Comparison of ENCODE assay signal across 8 cellular contexts in the genomic region with DNA sequence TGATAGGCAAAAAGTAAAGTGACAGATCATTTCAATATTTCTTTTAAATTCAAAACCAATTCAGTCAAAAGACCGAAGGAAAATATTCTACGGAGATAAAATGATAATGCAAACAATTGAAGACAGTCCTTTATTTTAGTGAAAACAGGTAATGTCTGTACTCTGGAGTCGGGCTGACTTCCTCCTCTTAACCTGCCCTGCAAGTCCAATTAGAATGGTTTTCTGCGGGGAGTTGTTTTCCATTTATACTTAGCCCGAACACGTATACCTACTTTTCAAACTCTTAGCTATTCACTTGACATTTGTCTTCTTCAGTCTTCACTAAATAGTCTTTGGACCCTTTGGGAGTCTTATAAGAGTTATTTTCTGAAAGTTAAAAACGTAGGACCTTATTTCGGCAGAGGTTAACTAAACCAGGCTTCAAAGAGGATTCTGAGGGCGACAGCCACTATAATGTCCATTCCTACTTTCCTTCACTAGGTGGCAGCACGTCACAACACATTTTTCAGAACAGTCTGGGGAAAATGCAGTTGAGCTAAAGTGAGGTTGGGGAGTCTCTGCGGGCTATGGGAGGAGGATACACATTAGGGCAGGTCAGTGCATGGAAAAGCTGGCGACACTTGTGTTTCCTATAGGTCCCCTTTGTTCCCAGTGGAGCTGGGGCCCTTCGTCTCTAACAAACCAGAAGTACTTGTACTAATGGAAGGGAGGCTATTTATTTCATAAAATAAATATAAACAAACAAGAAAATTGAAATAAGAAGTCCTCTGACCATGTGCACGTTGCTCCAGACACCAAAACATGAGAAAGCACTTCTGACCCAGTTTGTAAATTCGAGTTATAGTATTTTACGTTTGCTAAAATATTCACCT.
DNase-seq lines count a peak whose midpoint lies in the region; ATAC-seq and TF ChIP-seq lines count a peak whose summit lies in the region.

No MANE protein-coding gene starts in this region.

- no peaks in the 10 kb centered on the region for H3K36me3 Mint-ChIP-seq in GM23338 (ENCODE audit: low read depth)

- ATAC-seq in GM23338 (peak; percentile 99), left colon (peak; percentile 49), HG03135 (IDR thresholded peaks at IDR 0.05; ENCODE audit: unreplicated experiment) (no peak)

- TF ChIP-seq CTCF in GM23338 (conservative IDR thresholded peaks at IDR 0.05; ENCODE audit: low read depth in 2 of 2): peak; percentile 86 to 91

- H3F3A ChIP-seq in GM23338 (replicated peaks; ENCODE audit: low read depth): no peaks in the 10 kb centered on the region

- no peak overlapping the region for H3K27ac ChIP-seq in GM23338 (ENCODE audit: low read depth)

- H3K27me3 ChIP-seq in GM23338 (ENCODE audit: insufficient read depth): no peaks in the 10 kb centered on the region

- H3K9me3 Mint-ChIP-seq in GM23338: no peaks in the 10 kb centered on the region

- no peaks in the 10 kb centered on the region for H4K20me1 ChIP-seq in GM23338 (replicated peaks; ENCODE audit: insufficient read depth)

- no peaks in the 10 kb centered on the region for H3K36me3 ChIP-seq in GM23338 (ENCODE audit: insufficient read depth)

- intact Hi-C loops in left colon (cut with DNase I, micrococcal nuclease): loop anchor here in 1 of 2 donors (5.0 kb wide), 1 partner anchor 477 kb away; no protein-coding TSS in a partner anchor

- no peaks in the 10 kb centered on the region; the same call in 1 of the 2 replicates for H3K9me2 ChIP-seq in GM23338 (ENCODE audit: insufficient read depth)

- no peak overlapping the region for H3K27ac Mint-ChIP-seq in GM23338

- no peak overlapping the region for H2AFZ ChIP-seq in GM23338

- no peaks in the 10 kb centered on the region for H3K4me1 ChIP-seq in GM23338 (ENCODE audit: insufficient read depth)

- H3K4me3 Mint-ChIP-seq in GM23338: no peak overlapping the region

- H3K27me3 Mint-ChIP-seq in GM23338 (ENCODE audit: insufficient read depth, low read depth, poor library complexity): no peaks in the 10 kb centered on the region

- no peak overlapping the region for H3K4me3 ChIP-seq in GM23338

- H3K4me1 Mint-ChIP-seq in GM23338: peaks cover 4% of the 10 kb centered on the region; the same call in 1 of the 3 replicates

- peak; percentile 33 for DNase-seq in DMS79 (lab: John Stamatoyannopoulos, UW)
- peak; percentile 89 for DNase-seq in GM23338 (ENCODE audit: low spot score)
- peak; percentile 55 for DNase-seq in NCI-H128 (lab: John Stamatoyannopoulos, UW; ENCODE audit: unreplicated experiment)
- DNase-seq in SKM-1 treated with dmso at 0.1 percent for 144 hours (lab: John Stamatoyannopoulos, UW; ENCODE audit: unreplicated experiment): peak; percentile 83
- peak; percentile 7 for DNase-seq in central memory CD4-positive, alpha-beta T cell
- DNase-seq in left colon: peak in 1 of 2 donors; percentile 40
- peak; percentile 18 for DNase-seq in stimulated activated CD4-positive, alpha-beta T cell treated with anti-CD3 and anti-CD28 coated beads, Interleukin-4, amount 100 ng/mL, for 24 hours

- H3K79me2 ChIP-seq in GM23338 (replicated peaks; ENCODE audit: insufficient read depth): no peaks in the 10 kb centered on the region

- H3K4me2 ChIP-seq in GM23338: no peak overlapping the region

TF ChIP-seq in GM23338, 12 proteins besides CTCF, POLR2A, EP300 and RAD21:
- TF ChIP-seq JUNB (IDR thresholded peaks at IDR 0.05; ENCODE audit: unreplicated experiment): no peak
- TF ChIP-seq CREB1 (CRISPR knock-in tag; IDR thresholded peaks at IDR 0.05; ENCODE audit: low read depth): no peak
- no peak for TF ChIP-seq EZH2phosphoT487 (IDR thresholded peaks at IDR 0.05; ENCODE audit: unreplicated experiment)
- TF ChIP-seq, protein P1, sequence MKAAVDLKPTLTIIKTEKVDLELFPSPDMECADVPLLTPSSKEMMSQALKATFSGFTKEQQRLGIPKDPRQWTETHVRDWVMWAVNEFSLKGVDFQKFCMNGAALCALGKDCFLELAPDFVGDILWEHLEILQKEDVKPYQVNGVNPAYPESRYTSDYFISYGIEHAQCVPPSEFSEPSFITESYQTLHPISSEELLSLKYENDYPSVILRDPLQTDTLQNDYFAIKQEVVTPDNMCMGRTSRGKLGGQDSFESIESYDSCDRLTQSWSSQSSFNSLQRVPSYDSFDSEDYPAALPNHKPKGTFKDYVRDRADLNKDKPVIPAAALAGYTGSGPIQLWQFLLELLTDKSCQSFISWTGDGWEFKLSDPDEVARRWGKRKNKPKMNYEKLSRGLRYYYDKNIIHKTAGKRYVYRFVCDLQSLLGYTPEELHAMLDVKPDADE (IDR thresholded peaks at IDR 0.05): no peak
- TF ChIP-seq NANOG (IDR thresholded peaks at IDR 0.05; ENCODE audit: borderline replicate concordance): no peak
- no peak for TF ChIP-seq ZNF331 (CRISPR knock-in tag; IDR thresholded peaks at IDR 0.05; ENCODE audit: low read depth)
- TF ChIP-seq, protein P2, sequence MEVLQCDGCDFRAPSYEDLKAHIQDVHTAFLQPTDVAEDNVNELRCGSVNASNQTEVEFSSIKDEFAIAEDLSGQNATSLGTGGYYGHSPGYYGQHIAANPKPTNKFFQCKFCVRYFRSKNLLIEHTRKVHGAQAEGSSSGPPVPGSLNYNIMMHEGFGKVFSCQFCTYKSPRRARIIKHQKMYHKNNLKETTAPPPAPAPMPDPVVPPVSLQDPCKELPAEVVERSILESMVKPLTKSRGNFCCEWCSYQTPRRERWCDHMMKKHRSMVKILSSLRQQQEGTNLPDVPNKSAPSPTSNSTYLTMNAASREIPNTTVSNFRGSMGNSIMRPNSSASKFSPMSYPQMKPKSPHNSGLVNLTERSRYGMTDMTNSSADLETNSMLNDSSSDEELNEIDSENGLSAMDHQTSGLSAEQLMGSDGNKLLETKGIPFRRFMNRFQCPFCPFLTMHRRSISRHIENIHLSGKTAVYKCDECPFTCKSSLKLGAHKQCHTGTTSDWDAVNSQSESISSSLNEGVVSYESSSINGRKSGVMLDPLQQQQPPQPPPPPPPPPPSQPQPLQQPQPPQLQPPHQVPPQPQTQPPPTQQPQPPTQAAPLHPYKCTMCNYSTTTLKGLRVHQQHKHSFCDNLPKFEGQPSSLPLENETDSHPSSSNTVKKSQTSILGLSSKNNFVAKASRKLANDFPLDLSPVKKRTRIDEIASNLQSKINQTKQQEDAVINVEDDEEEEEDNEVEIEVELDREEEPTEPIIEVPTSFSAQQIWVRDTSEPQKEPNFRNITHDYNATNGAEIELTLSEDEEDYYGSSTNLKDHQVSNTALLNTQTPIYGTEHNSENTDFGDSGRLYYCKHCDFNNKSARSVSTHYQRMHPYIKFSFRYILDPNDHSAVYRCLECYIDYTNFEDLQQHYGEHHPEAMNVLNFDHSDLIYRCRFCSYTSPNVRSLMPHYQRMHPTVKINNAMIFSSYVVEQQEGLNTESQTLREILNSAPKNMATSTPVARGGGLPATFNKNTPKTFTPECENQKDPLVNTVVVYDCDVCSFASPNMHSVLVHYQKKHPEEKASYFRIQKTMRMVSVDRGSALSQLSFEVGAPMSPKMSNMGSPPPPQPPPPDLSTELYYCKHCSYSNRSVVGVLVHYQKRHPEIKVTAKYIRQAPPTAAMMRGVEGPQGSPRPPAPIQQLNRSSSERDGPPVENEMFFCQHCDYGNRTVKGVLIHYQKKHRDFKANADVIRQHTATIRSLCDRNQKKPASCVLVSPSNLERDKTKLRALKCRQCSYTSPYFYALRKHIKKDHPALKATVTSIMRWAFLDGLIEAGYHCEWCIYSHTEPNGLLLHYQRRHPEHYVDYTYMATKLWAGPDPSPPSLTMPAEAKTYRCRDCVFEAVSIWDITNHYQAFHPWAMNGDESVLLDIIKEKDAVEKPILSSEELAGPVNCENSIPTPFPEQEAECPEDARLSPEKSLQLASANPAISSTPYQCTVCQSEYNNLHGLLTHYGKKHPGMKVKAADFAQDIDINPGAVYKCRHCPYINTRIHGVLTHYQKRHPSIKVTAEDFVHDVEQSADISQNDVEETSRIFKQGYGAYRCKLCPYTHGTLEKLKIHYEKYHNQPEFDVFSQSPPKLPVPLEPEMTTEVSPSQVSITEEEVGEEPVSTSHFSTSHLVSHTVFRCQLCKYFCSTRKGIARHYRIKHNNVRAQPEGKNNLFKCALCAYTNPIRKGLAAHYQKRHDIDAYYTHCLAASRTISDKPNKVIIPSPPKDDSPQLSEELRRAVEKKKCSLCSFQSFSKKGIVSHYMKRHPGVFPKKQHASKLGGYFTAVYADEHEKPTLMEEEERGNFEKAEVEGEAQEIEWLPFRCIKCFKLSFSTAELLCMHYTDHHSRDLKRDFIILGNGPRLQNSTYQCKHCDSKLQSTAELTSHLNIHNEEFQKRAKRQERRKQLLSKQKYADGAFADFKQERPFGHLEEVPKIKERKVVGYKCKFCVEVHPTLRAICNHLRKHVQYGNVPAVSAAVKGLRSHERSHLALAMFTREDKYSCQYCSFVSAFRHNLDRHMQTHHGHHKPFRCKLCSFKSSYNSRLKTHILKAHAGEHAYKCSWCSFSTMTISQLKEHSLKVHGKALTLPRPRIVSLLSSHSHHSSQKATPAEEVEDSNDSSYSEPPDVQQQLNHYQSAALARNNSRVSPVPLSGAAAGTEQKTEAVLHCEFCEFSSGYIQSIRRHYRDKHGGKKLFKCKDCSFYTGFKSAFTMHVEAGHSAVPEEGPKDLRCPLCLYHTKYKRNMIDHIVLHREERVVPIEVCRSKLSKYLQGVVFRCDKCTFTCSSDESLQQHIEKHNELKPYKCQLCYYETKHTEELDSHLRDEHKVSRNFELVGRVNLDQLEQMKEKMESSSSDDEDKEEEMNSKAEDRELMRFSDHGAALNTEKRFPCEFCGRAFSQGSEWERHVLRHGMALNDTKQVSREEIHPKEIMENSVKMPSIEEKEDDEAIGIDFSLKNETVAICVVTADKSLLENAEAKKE (CRISPR knock-in tag; IDR thresholded peaks at IDR 0.05): no peak
TF ChIP-seq in GM23338: peak in this region for 0.
